9 cellular contexts compared by ENCODE assay signal in genomic region chr16:57349212-57350031, GRCh38. TPM values are rescaled to one million over a fixed set of nuclear protein-coding genes. Genes with fewer than 3 reads are reported as not detected.
A peak's percentile ranks its signal among the peaks of the same experiment; 100 is the strongest.
DNase-seq lines count a peak whose midpoint lies in the region; ATAC-seq, FAIRE-seq and TF ChIP-seq lines count a peak whose summit lies in the region.
"Had no signal": no experiment of that assay in that cellular context is flagged by ENCODE, and none has a peak within 500 bp of the region (broad histone marks: within the 10 kb centered on the region; RNA-seq: fewer than 3 reads in every experiment).

No MANE protein-coding gene starts in this region.

- H2BK12ac ChIP-seq in H9 (ENCODE audit: insufficient read length, low read depth, low read length) = no peak overlapping the region

- no peak overlapping the region for H4K8ac ChIP-seq in H9 (replicated peaks; ENCODE audit: insufficient read length, low read depth, low read length)

- no peak overlapping the region for H3K27ac ChIP-seq in H9 (ENCODE audit: insufficient read length, low read depth, low read length)
- H3K27ac ChIP-seq: SK-N-MC had no signal

- no peaks in the 10 kb centered on the region for H3K9me3 Mint-ChIP-seq in activated B cell treated with CpG ODN at 0.5 μM for 24 hours
- H3K9me3 Mint-ChIP-seq in chondrocyte (ENCODE audit: low read depth) = peaks cover 10% of the 10 kb centered on the region
- no peaks in the 10 kb centered on the region; a peak in 1 of 5 replicates for H3K9me3 Mint-ChIP-seq in H9

- H3K9me3 ChIP-seq in H9 (ENCODE audit: control insufficient read depth, low read depth, low read length) = no peaks in the 10 kb centered on the region

- 89% methylated on average over 1 of the region's 14 CpGs for WGBS in H9 (ENCODE audit: extremely low coverage, insufficient read length, low lambda C conversion rate)

- no peak for TF ChIP-seq CTCF in activated B cell treated with CpG ODN at 0.5 μM for 24 hours (IDR thresholded peaks at IDR 0.05)
- no peak for TF ChIP-seq CTCF in chondrocyte (IDR thresholded peaks at IDR 0.05)
- no peak for TF ChIP-seq CTCF in H9 (conservative IDR thresholded peaks at IDR 0.05)

- H3K23me2 ChIP-seq in H9 (ENCODE audit: insufficient read length, low read depth, low read length, poor library complexity, severe bottlenecking) = no peaks in the 10 kb centered on the region

- no peak overlapping the region for H2BK20ac ChIP-seq in H9 (ENCODE audit: low read depth, low read length, poor library complexity, severe bottlenecking)

- CTCF ChIA-PET in activated B cell treated with CpG ODN at 0.5 μM for 24 hours (lab: Charles Lee) = interaction anchor here (0.7 to 3.3 kb wide), 4 partner anchors 22 to 67 kb away, joined by 3 to 13 read pairs (median 4); no protein-coding TSS in a partner anchor

- H3K27ac Mint-ChIP-seq in activated B cell treated with CpG ODN at 0.5 μM for 24 hours (peak overlapping the region; percentile 31), chondrocyte (ENCODE audit: unreplicated experiment) (no peak overlapping the region), H9 (no peak overlapping the region)

- no peaks in the 10 kb centered on the region for H3K27me3 ChIP-seq in H9 (ENCODE audit: insufficient read depth, low read length)

- intact Hi-C loops in activated B cell treated with CpG ODN at 0.5 μM for 24 hours (cut with micrococcal nuclease) = loop anchor here (1.0 to 2.0 kb wide), 7 partner anchors 9 to 193 kb away; partner anchors contain the start of genes ADGRG5 and CCL22

- no peak overlapping the region for H3K4me2 ChIP-seq in H9 (ENCODE audit: insufficient read depth, insufficient read length, low read length)

- H2BK120ac ChIP-seq in H9 (ENCODE audit: low read depth, low read length, poor library complexity, severe bottlenecking) = no peak overlapping the region

- POLR2A ChIA-PET in activated B cell treated with CpG ODN at 0.5 μM for 24 hours (lab: Charles Lee) = interaction anchor here (0.5 to 1.3 kb wide), 16 partner anchors 8 to 188 kb away, joined by 3 to 18 read pairs (median 6); no protein-coding TSS in a partner anchor

- H2BK5ac ChIP-seq in H9 (ENCODE audit: insufficient read length, low read length) = no peak overlapping the region

- DNase-seq in GF-D8 (lab: John Stamatoyannopoulos, UW) (peak; percentile 28), GM19239 (ENCODE audit: insufficient read length, low spot score) (peak; percentile 47), activated B cell treated with CpG ODN at 0.5 μM for 24 hours (peak; percentile 51), NCI-H146 treated with DMSO at 0.1 percent for 48 hours (lab: John Stamatoyannopoulos, UW; ENCODE audit: unreplicated experiment) (no peak), DMS79 (lab: John Stamatoyannopoulos, UW) (no peak), chondrocyte (ENCODE audit: low spot score) (no peak), H9 (no peak)

- FAIRE-seq in GM19239 (lab: Jason Lieb, UNC) = peak; percentile 97

- H3K23ac ChIP-seq in H9 (ENCODE audit: insufficient read length, low read depth, low read length) = no peak overlapping the region

- no peak overlapping the region for H3K9ac ChIP-seq in H9 (ENCODE audit: extremely low read depth, insufficient read length, low read length)

- H2AFZ ChIP-seq in H9 (ENCODE audit: low read length) = no peak overlapping the region

- no peak overlapping the region for H4K5ac ChIP-seq in H9 (ENCODE audit: insufficient read length, low read depth, low read length)

- H3K4me1 Mint-ChIP-seq in activated B cell treated with CpG ODN at 0.5 μM for 24 hours (peaks cover 43% of the 10 kb centered on the region), chondrocyte (ENCODE audit: low read depth) (no peaks in the 10 kb centered on the region), H9 (no peaks in the 10 kb centered on the region)

- no peaks in the 10 kb centered on the region for H3K79me1 ChIP-seq in H9 (ENCODE audit: insufficient read depth, low read depth, low read length, poor library complexity, severe bottlenecking)

- peaks cover 8% of the 10 kb centered on the region for H3K27me3 Mint-ChIP-seq in activated B cell treated with CpG ODN at 0.5 μM for 24 hours
- H3K27me3 Mint-ChIP-seq in chondrocyte (ENCODE audit: low read depth) = peaks cover 46% of the 10 kb centered on the region
- H3K27me3 Mint-ChIP-seq in H9 (ENCODE audit: low read depth) = peaks cover 30% of the 10 kb centered on the region

- H3K4me3 Mint-ChIP-seq in activated B cell treated with CpG ODN at 0.5 μM for 24 hours (peak overlapping the region; percentile 62), chondrocyte (ENCODE audit: unreplicated experiment) (no peak overlapping the region), H9 (no peak overlapping the region)

- H3T11ph ChIP-seq in H9 (ENCODE audit: low read length) = no peak overlapping the region

- peak; percentile 78 for ATAC-seq in HG03060 (IDR thresholded peaks at IDR 0.05; ENCODE audit: low read depth, unreplicated experiment)
- ATAC-seq in activated B cell treated with CpG ODN at 0.5 μM for 24 hours (ENCODE audit: low read depth) = peak; percentile 99

- H3K4ac ChIP-seq in H9 (ENCODE audit: low read depth, low read length) = no peak overlapping the region

- H3K14ac ChIP-seq in H9 (ENCODE audit: insufficient read depth, low read length) = no peak overlapping the region

- no peak overlapping the region for H3K18ac ChIP-seq in H9 (ENCODE audit: insufficient read length, low read depth, low read length)

- no peaks in the 10 kb centered on the region for H3K79me2 ChIP-seq in H9 (ENCODE audit: insufficient read depth, low read length)

- H3K4me1 ChIP-seq in H9 (ENCODE audit: insufficient read depth, low read length) = no peaks in the 10 kb centered on the region

- H4K91ac ChIP-seq in H9 (ENCODE audit: insufficient read length, low read depth, low read length) = no peak overlapping the region

- H2AK5ac ChIP-seq in H9 (ENCODE audit: insufficient read length, low read length) = no peak overlapping the region

- H3K36me3 Mint-ChIP-seq in activated B cell treated with CpG ODN at 0.5 μM for 24 hours (ENCODE audit: low read depth) (no peaks in the 10 kb centered on the region), chondrocyte (ENCODE audit: low read depth) (peaks cover 7% of the 10 kb centered on the region), H9 (ENCODE audit: insufficient read depth in 1 of 3, low read depth in 3 of 3) (no peaks in the 10 kb centered on the region)

- no peak overlapping the region for H3K56ac ChIP-seq in H9 (ENCODE audit: insufficient read length, low read depth, low read length)

- H4K20me1 ChIP-seq in H9 (ENCODE audit: control insufficient read depth, insufficient read depth, insufficient read length) = no peaks in the 10 kb centered on the region

- no peak overlapping the region for H2BK15ac ChIP-seq in H9 (ENCODE audit: low read depth, low read length)

RNA-seq across cellular contexts. Expression of gene CCL22, which starts 9.2 kb away (rescaled TPM):
- total RNA-seq in activated B cell treated with CpG ODN at 0.5 μM for 24 hours = 276 and 288 TPM in 2 replicates
- total RNA-seq in chondrocyte = not detected in 3 replicates
- 0.09 TPM in 1 of 2 replicates, not detected in the other for total RNA-seq in H9 (2021)

RNA-seq across cellular contexts. Expression of gene CX3CL1, which starts 22.9 kb away (rescaled TPM):
- 0.27 and 0.31 TPM in 2 replicates for total RNA-seq in activated B cell treated with CpG ODN at 0.5 μM for 24 hours
- 11.2 to 47.9 TPM (median 46.0 TPM) in 3 replicates for total RNA-seq in chondrocyte
- 1.6 and 1.7 TPM in 2 replicates for total RNA-seq in H9 (2021)

RNA-seq across cellular contexts. Expression of gene CCL17, which starts 55.1 kb away (rescaled TPM):
- total RNA-seq in activated B cell treated with CpG ODN at 0.5 μM for 24 hours (6.7 and 7.0 TPM in 2 replicates), chondrocyte (not detected in 3 replicates), H9 (2021) (not detected in 2 replicates)

Comparison
In these comparisons a context has a peak if more than half of its experiments do, and no peak if none do; other contexts are left out.
1. DNase-seq: peak in GF-D8 (single experiment), GM19239 (single experiment) and activated B cell treated with CpG ODN at 0.5 μM for 24 hours (single experiment); none in NCI-H146 treated with DMSO at 0.1 percent for 48 hours (single experiment), DMS79 (single experiment), chondrocyte (single experiment) and H9 (single experiment).
2. RNA of gene CCL22, which starts 9.2 kb away (total RNA-seq): 276 to 288 TPM in activated B cell treated with CpG ODN at 0.5 μM for 24 hours; 0.09 TPM in H9 and not detected in chondrocyte; every median in the first group is over 100 times any median in the second.